10 cellular contexts compared by ENCODE assay signal in the genomic region with DNA sequence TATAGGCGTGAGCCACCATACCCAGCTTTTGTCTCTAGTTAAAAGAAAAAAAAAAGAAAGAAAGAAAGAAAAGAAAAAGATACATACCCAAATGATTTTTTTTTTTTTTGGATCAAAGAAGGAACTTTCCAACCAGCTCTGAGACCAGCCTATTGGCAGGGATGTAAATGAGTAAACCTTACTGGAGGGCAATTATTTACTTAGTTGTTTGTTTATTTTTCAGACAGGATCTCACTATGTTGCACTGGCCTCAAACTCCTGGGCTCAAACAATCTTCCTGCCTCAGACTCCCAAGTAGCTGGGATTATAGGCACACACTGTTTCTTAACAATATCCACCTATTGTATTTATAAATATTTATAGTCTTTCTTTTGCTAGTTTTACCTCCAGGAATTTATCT.
"Had no signal": no experiment of that assay in that cellular context is flagged by ENCODE, and none has a peak within 500 bp of the region (broad histone marks: within the 10 kb centered on the region; RNA-seq: fewer than 3 reads in every experiment).

No MANE protein-coding gene starts in this region.

- H3K4me3 ChIP-seq: GM23248, HAP-1, K562 had no signal

- DNase-seq: GM23248, GOT3, H7, HFFc6, IMR-90, KG1 had no signal

- FAIRE-seq: K562 had no signal

- H3K9me3 Mint-ChIP-seq: HFFc6 had no signal

- H3K9ac ChIP-seq: GM23248 had no signal

- H3K27ac ChIP-seq: GM23248, HL-60 had no signal

- H3K27ac Mint-ChIP-seq: HFFc6 had no signal

- H3K9me3 ChIP-seq: HAP-1 had no signal

- H3K4me1 ChIP-seq: HAP-1 had no signal

- H2AFZ ChIP-seq: GM23248 had no signal

- H3K36me3 ChIP-seq: HAP-1 had no signal

- ATAC-seq: HCT116, K562 had no signal

- H3K4me3 Mint-ChIP-seq: HFFc6 had no signal
